In genomic region chr12:119176267-119177055, GRCh38 we compare ENCODE assay signal across 8 cellular contexts. TPM values are rescaled to one million over a fixed set of nuclear protein-coding genes. Genes with fewer than 3 reads are reported as not detected.
A peak's percentile ranks its signal among the peaks of the same experiment; 100 is the strongest.
DNase-seq lines count a peak whose midpoint lies in the region; ATAC-seq lines count a peak whose summit lies in the region.

No MANE protein-coding gene starts in this region.

- H3K9me3 ChIP-seq in HAP-1: no peaks in the 10 kb centered on the region

- no peak overlapping the region for H3K4me3 ChIP-seq in HAP-1

- in situ Hi-C loops in SK-MEL-5 (cut with HindIII; ENCODE audit: low pct_unique_long_range_greater_than_20kb, low sequenced_read_pairs) (no loop called here), HAP-1 (cut with MboI; ENCODE audit: low sequenced_read_pairs) (no loop called here)

- DNase-seq in NCI-H1694 (lab: John Stamatoyannopoulos, UW) (peak; percentile 37), NCI-H1694 treated with DMSO at 0.1 percent for 48 hours (lab: John Stamatoyannopoulos, UW) (no peak), SK-MEL-5 (ENCODE audit: low read depth, low spot score) (peak; percentile 32), glomerular visceral epithelial cell (ENCODE audit: extremely low spot score) (peak; percentile 80), pons (ENCODE audit: low spot score) (peak; percentile 20), HAP-1 (ENCODE audit: low spot score in 2 of 2) (no peak)

- no peaks in the 10 kb centered on the region for H3K4me1 ChIP-seq in HAP-1

- ATAC-seq in HG02588 (IDR thresholded peaks at IDR 0.05; ENCODE audit: unreplicated experiment): no peak
- ATAC-seq in HG03432 (IDR thresholded peaks at IDR 0.05; ENCODE audit: unreplicated experiment): no peak

- no peaks in the 10 kb centered on the region for H3K36me3 ChIP-seq in HAP-1 (replicated peaks)

- peaks cover 5% of the 10 kb centered on the region; the same call in 1 of the 2 replicates for H3K27me3 ChIP-seq in HAP-1 (ENCODE audit: low read depth)

RNA-seq across cellular contexts. Expression of gene HSPB8, which starts 2.3 kb away (rescaled TPM):
- 28.9 and 32.6 TPM in 2 replicates for total RNA-seq in SK-MEL-5 (2014; rRNA removed; shearing (Covaris generic))
- 44.8 and 53.7 TPM in 2 replicates for polyA plus RNA-seq in SK-MEL-5 (2015; cell fraction: cytosol; rRNA removed)
- polyA plus RNA-seq in SK-MEL-5 (2015; cell fraction: nucleus; rRNA removed): 7.4 and 8.5 TPM in 2 replicates

Comparison
In these comparisons a context has a peak if more than half of its experiments do, and no peak if none do; other contexts are left out.
1. DNase-seq: peak in NCI-H1694 (single experiment), SK-MEL-5 (single experiment), glomerular visceral epithelial cell (single experiment) and pons (single experiment); none in NCI-H1694 treated with DMSO at 0.1 percent for 48 hours (single experiment) and HAP-1 (0 of 2).